Comparison of ENCODE assay signal across 1 cellular context in the genomic region with DNA sequence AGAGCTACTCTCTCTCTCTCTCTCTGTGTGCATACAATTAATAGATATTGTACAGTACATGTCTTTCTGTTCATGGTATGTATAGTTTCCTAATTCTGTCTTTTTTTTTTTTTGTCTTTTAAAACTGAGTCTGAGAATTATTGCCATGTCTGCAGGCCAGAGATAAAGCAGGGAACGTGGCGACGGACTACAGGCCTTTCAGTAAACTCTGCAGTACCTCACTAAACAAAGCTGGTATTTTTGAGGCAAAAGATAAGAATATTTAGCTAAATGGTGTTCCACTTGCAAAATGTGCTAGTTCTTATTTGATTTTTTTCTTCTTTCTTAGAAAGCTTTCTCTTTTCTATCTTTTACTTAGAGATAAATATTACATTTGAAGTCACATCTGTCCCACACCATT.
TF ChIP-seq lines count a peak whose summit lies in the region.

No MANE protein-coding gene starts in this region.

TF ChIP-seq in K562, 482 proteins besides CTCF, POLR2A, EP300 and RAD21 (continues in another document):
- TF ChIP-seq, protein P1, sequence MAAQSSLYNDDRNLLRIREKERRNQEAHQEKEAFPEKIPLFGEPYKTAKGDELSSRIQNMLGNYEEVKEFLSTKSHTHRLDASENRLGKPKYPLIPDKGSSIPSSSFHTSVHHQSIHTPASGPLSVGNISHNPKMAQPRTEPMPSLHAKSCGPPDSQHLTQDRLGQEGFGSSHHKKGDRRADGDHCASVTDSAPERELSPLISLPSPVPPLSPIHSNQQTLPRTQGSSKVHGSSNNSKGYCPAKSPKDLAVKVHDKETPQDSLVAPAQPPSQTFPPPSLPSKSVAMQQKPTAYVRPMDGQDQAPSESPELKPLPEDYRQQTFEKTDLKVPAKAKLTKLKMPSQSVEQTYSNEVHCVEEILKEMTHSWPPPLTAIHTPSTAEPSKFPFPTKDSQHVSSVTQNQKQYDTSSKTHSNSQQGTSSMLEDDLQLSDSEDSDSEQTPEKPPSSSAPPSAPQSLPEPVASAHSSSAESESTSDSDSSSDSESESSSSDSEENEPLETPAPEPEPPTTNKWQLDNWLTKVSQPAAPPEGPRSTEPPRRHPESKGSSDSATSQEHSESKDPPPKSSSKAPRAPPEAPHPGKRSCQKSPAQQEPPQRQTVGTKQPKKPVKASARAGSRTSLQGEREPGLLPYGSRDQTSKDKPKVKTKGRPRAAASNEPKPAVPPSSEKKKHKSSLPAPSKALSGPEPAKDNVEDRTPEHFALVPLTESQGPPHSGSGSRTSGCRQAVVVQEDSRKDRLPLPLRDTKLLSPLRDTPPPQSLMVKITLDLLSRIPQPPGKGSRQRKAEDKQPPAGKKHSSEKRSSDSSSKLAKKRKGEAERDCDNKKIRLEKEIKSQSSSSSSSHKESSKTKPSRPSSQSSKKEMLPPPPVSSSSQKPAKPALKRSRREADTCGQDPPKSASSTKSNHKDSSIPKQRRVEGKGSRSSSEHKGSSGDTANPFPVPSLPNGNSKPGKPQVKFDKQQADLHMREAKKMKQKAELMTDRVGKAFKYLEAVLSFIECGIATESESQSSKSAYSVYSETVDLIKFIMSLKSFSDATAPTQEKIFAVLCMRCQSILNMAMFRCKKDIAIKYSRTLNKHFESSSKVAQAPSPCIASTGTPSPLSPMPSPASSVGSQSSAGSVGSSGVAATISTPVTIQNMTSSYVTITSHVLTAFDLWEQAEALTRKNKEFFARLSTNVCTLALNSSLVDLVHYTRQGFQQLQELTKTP (IDR thresholded peaks at IDR 0.05; ENCODE audit: low read depth in 1 of 2, partially characterized antibody in 2 of 2): no peak
- TF ChIP-seq, protein P2, sequence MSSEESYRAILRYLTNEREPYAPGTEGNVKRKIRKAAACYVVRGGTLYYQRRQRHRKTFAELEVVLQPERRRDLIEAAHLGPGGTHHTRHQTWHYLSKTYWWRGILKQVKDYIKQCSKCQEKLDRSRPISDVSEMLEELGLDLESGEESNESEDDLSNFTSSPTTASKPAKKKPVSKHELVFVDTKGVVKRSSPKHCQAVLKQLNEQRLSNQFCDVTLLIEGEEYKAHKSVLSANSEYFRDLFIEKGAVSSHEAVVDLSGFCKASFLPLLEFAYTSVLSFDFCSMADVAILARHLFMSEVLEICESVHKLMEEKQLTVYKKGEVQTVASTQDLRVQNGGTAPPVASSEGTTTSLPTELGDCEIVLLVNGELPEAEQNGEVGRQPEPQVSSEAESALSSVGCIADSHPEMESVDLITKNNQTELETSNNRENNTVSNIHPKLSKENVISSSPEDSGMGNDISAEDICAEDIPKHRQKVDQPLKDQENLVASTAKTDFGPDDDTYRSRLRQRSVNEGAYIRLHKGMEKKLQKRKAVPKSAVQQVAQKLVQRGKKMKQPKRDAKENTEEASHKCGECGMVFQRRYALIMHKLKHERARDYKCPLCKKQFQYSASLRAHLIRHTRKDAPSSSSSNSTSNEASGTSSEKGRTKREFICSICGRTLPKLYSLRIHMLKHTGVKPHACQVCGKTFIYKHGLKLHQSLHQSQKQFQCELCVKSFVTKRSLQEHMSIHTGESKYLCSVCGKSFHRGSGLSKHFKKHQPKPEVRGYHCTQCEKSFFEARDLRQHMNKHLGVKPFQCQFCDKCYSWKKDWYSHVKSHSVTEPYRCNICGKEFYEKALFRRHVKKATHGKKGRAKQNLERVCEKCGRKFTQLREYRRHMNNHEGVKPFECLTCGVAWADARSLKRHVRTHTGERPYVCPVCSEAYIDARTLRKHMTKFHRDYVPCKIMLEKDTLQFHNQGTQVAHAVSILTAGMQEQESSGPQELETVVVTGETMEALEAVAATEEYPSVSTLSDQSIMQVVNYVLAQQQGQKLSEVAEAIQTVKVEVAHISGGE (CRISPR knock-in tag; IDR thresholded peaks at IDR 0.05): no peak
- TF ChIP-seq, protein P3, sequence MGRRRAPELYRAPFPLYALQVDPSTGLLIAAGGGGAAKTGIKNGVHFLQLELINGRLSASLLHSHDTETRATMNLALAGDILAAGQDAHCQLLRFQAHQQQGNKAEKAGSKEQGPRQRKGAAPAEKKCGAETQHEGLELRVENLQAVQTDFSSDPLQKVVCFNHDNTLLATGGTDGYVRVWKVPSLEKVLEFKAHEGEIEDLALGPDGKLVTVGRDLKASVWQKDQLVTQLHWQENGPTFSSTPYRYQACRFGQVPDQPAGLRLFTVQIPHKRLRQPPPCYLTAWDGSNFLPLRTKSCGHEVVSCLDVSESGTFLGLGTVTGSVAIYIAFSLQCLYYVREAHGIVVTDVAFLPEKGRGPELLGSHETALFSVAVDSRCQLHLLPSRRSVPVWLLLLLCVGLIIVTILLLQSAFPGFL (CRISPR knock-in tag; IDR thresholded peaks at IDR 0.05): no peak
- TF ChIP-seq ZNF57 (CRISPR knock-in tag; IDR thresholded peaks at IDR 0.05): no peak
- TF ChIP-seq RUNX1 (IDR thresholded peaks at IDR 0.05; ENCODE audit: low read depth): no peak
- TF ChIP-seq, protein P4, sequence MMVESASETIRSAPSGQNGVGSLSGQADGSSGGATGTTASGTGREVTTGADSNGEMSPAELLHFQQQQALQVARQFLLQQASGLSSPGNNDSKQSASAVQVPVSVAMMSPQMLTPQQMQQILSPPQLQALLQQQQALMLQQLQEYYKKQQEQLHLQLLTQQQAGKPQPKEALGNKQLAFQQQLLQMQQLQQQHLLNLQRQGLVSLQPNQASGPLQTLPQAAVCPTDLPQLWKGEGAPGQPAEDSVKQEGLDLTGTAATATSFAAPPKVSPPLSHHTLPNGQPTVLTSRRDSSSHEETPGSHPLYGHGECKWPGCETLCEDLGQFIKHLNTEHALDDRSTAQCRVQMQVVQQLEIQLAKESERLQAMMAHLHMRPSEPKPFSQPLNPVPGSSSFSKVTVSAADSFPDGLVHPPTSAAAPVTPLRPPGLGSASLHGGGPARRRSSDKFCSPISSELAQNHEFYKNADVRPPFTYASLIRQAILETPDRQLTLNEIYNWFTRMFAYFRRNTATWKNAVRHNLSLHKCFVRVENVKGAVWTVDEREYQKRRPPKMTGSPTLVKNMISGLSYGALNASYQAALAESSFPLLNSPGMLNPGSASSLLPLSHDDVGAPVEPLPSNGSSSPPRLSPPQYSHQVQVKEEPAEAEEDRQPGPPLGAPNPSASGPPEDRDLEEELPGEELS (CRISPR knock-in tag; IDR thresholded peaks at IDR 0.05; ENCODE audit: borderline replicate concordance): no peak
- no peak for TF ChIP-seq ZNF551 (CRISPR knock-in tag; IDR thresholded peaks at IDR 0.05)
- TF ChIP-seq KDM1A (IDR thresholded peaks at IDR 0.05): no peak
- TF ChIP-seq YBX1 (IDR thresholded peaks at IDR 0.05): no peak
- TF ChIP-seq, protein P5, sequence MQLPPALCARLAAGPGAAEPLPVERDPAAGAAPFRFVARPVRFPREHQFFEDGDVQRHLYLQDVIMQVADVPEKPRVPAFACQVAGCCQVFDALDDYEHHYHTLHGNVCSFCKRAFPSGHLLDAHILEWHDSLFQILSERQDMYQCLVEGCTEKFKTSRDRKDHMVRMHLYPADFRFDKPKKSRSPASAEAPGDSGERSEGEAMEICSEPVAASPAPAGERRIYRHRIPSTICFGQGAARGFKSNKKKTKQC (CRISPR knock-in tag; IDR thresholded peaks at IDR 0.05): no peak
- TF ChIP-seq, protein P6, sequence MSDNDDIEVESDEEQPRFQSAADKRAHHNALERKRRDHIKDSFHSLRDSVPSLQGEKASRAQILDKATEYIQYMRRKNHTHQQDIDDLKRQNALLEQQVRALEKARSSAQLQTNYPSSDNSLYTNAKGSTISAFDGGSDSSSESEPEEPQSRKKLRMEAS (CRISPR knock-in tag; IDR thresholded peaks at IDR 0.05): no peak
- TF ChIP-seq LEF1 (IDR thresholded peaks at IDR 0.05): peak; percentile 83
- no peak for TF ChIP-seq PURB (CRISPR knock-in tag; IDR thresholded peaks at IDR 0.05; ENCODE audit: low read depth)
- no peak for TF ChIP-seq MYNN (IDR thresholded peaks at IDR 0.05)
- TF ChIP-seq MYNN (CRISPR knock-in tag; IDR thresholded peaks at IDR 0.05): no peak
- no peak for TF ChIP-seq GTF2F1 (IDR thresholded peaks at IDR 0.05; ENCODE audit: low read depth, low read length)
- TF ChIP-seq ZNF146 (CRISPR knock-in tag; IDR thresholded peaks at IDR 0.05; ENCODE audit: unreplicated experiment): no peak
- no peak for TF ChIP-seq ZNF764 (CRISPR knock-in tag; IDR thresholded peaks at IDR 0.05; ENCODE audit: low read depth)
- no peak for TF ChIP-seq GATAD2B (IDR thresholded peaks at IDR 0.05; ENCODE audit: borderline replicate concordance)
- peak; percentile 44; the same call in 1 of the 2 replicates for TF ChIP-seq PML (IDR thresholded peaks at IDR 0.05; ENCODE audit: low read length)
- no peak for TF ChIP-seq CHCHD3 (CRISPR knock-in tag; IDR thresholded peaks at IDR 0.05)
- no peak for TF ChIP-seq ZKSCAN8 (CRISPR knock-in tag; IDR thresholded peaks at IDR 0.05)
- TF ChIP-seq, protein P7, sequence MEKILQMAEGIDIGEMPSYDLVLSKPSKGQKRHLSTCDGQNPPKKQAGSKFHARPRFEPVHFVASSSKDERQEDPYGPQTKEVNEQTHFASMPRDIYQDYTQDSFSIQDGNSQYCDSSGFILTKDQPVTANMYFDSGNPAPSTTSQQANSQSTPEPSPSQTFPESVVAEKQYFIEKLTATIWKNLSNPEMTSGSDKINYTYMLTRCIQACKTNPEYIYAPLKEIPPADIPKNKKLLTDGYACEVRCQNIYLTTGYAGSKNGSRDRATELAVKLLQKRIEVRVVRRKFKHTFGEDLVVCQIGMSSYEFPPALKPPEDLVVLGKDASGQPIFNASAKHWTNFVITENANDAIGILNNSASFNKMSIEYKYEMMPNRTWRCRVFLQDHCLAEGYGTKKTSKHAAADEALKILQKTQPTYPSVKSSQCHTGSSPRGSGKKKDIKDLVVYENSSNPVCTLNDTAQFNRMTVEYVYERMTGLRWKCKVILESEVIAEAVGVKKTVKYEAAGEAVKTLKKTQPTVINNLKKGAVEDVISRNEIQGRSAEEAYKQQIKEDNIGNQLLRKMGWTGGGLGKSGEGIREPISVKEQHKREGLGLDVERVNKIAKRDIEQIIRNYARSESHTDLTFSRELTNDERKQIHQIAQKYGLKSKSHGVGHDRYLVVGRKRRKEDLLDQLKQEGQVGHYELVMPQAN (IDR thresholded peaks at IDR 0.05; ENCODE audit: borderline replicate concordance): no peak
- no peak for TF ChIP-seq HSF4 (CRISPR knock-in tag; IDR thresholded peaks at IDR 0.05; ENCODE audit: borderline replicate concordance)
- TF ChIP-seq ZNF785 (CRISPR knock-in tag; IDR thresholded peaks at IDR 0.05): no peak
- TF ChIP-seq PHTF2 (CRISPR knock-in tag; IDR thresholded peaks at IDR 0.05): no peak
- no peak for TF ChIP-seq KHSRP (IDR thresholded peaks at IDR 0.05)
- TF ChIP-seq, protein P8, sequence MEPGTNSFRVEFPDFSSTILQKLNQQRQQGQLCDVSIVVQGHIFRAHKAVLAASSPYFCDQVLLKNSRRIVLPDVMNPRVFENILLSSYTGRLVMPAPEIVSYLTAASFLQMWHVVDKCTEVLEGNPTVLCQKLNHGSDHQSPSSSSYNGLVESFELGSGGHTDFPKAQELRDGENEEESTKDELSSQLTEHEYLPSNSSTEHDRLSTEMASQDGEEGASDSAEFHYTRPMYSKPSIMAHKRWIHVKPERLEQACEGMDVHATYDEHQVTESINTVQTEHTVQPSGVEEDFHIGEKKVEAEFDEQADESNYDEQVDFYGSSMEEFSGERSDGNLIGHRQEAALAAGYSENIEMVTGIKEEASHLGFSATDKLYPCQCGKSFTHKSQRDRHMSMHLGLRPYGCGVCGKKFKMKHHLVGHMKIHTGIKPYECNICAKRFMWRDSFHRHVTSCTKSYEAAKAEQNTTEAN (CRISPR knock-in tag; IDR thresholded peaks at IDR 0.05): no peak
- 0 out of 2 replicates have a peak, but pooled peaks have one; percentile 43 for TF ChIP-seq ZNF589 (CRISPR knock-in tag; IDR thresholded peaks at IDR 0.05; ENCODE audit: low read depth)
- no peak for TF ChIP-seq RFX1 (IDR thresholded peaks at IDR 0.05)
- no peak for TF ChIP-seq PRMT5 (CRISPR knock-in tag; IDR thresholded peaks at IDR 0.05)
- TF ChIP-seq PHB2 (IDR thresholded peaks at IDR 0.05; ENCODE audit: low read depth): no peak
- TF ChIP-seq GABPB2 (CRISPR knock-in tag; conservative IDR thresholded peaks at IDR 0.05): no peak
- TF ChIP-seq, protein P9, sequence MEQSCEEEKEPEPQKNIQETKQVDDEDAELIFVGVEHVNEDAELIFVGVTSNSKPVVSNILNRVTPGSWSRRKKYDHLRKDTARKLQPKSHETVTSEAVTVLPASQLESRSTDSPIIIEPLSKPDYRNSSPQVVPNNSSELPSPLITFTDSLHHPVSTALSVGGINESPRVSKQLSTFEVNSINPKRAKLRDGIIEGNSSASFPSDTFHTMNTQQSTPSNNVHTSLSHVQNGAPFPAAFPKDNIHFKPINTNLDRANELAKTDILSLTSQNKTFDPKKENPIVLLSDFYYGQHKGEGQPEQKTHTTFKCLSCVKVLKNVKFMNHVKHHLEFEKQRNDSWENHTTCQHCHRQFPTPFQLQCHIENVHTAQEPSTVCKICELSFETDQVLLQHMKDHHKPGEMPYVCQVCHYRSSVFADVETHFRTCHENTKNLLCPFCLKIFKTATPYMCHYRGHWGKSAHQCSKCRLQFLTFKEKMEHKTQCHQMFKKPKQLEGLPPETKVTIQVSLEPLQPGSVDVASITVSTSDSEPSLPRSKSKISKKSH (CRISPR knock-in tag; IDR thresholded peaks at IDR 0.05): no peak
- TF ChIP-seq, protein P10, sequence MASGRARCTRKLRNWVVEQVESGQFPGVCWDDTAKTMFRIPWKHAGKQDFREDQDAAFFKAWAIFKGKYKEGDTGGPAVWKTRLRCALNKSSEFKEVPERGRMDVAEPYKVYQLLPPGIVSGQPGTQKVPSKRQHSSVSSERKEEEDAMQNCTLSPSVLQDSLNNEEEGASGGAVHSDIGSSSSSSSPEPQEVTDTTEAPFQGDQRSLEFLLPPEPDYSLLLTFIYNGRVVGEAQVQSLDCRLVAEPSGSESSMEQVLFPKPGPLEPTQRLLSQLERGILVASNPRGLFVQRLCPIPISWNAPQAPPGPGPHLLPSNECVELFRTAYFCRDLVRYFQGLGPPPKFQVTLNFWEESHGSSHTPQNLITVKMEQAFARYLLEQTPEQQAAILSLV (tag; IDR thresholded peaks at IDR 0.05): no peak
- no peak for TF ChIP-seq ZNF347 (CRISPR knock-in tag; IDR thresholded peaks at IDR 0.05; ENCODE audit: low read depth)
- TF ChIP-seq PCBP2 (IDR thresholded peaks at IDR 0.05; ENCODE audit: low read depth, low read length, poor library complexity, severe bottlenecking): no peak
- peak; percentile 78 for TF ChIP-seq NCOR1 (IDR thresholded peaks at IDR 0.05)
- TF ChIP-seq, protein P11, sequence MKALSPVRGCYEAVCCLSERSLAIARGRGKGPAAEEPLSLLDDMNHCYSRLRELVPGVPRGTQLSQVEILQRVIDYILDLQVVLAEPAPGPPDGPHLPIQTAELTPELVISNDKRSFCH (CRISPR knock-in tag; IDR thresholded peaks at IDR 0.05): no peak
- TF ChIP-seq, protein P11 (tag; IDR thresholded peaks at IDR 0.05): no peak
- no peak for TF ChIP-seq KAT2B (IDR thresholded peaks at IDR 0.05; ENCODE audit: low read depth, low read length)
- TF ChIP-seq ZEB2 (IDR thresholded peaks at IDR 0.05): no peak
- TF ChIP-seq ZNF133 (CRISPR knock-in tag; IDR thresholded peaks at IDR 0.05): no peak
- TF ChIP-seq, protein P12, sequence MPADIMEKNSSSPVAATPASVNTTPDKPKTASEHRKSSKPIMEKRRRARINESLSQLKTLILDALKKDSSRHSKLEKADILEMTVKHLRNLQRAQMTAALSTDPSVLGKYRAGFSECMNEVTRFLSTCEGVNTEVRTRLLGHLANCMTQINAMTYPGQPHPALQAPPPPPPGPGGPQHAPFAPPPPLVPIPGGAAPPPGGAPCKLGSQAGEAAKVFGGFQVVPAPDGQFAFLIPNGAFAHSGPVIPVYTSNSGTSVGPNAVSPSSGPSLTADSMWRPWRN (IDR thresholded peaks at IDR 0.05; ENCODE audit: low read depth): peak; percentile 90
- no peak for TF ChIP-seq NFXL1 (CRISPR knock-in tag; IDR thresholded peaks at IDR 0.05)
- no peak for TF ChIP-seq FOXJ3 (CRISPR knock-in tag; IDR thresholded peaks at IDR 0.05)
- no peak for TF ChIP-seq ZNF76 (CRISPR knock-in tag; IDR thresholded peaks at IDR 0.05; ENCODE audit: borderline replicate concordance)
- no peak for TF ChIP-seq ZNF561 (CRISPR knock-in tag; conservative IDR thresholded peaks at IDR 0.05)
